19 cellular contexts compared by ENCODE assay signal in the genomic region with DNA sequence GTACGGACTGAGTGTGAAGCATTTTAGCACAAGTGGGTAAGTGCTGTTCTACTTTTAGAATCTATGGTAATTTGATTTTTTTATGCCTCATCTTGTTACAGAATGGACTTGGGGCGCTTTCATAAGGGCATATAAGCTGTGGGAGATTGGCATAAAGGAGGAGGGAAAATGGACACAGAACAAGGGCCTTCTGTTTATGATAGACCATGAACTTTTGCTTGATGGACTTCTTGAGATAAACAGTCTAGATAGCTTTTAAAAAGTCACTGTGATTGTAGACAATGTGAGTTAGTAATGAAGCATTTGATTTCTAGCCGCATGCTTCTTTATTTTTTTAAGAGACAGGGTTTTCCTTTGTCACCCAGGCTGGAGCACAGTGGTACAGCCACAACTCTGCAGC. TPM values are rescaled to one million over a fixed set of nuclear protein-coding genes. Genes with fewer than 3 reads are reported as not detected.
A peak's percentile ranks its signal among the peaks of the same experiment; 100 is the strongest.
DNase-seq lines count a peak whose midpoint lies in the region; ATAC-seq and TF ChIP-seq lines count a peak whose summit lies in the region.
"Had no signal": no experiment of that assay in that cellular context is flagged by ENCODE, and none has a peak within 500 bp of the region (broad histone marks: within the 10 kb centered on the region; RNA-seq: fewer than 3 reads in every experiment).

No MANE protein-coding gene starts in this region.

- peak overlapping the region; percentile 33 to 52 for H3K4me3 Mint-ChIP-seq in activated T-cell treated with anti-CD3 and anti-CD28 coated beads, Interleukin-2, amount 50 U/mL, for 72 hours
- H3K4me3 Mint-ChIP-seq in WTC11 (peak overlapping the region; percentile 48), endodermal cell (peak overlapping the region; percentile 90), progenitor cell of endocrine pancreas (ENCODE audit: low read depth) (peak overlapping the region; percentile 20)

- no peak overlapping the region for H2AFZ ChIP-seq in Karpas-422 (ENCODE audit: low read length)

- H3K4me1 ChIP-seq in endodermal cell (ENCODE audit: control insufficient read depth, insufficient read depth, low read length) (no peaks in the 10 kb centered on the region), Karpas-422 (ENCODE audit: low read length) (peaks cover 15% of the 10 kb centered on the region)

- H3K9me3 ChIP-seq in endodermal cell (ENCODE audit: control insufficient read depth, low read length) (no peaks in the 10 kb centered on the region), Karpas-422 (ENCODE audit: low read length) (no peaks in the 10 kb centered on the region)
- H3K9me3 ChIP-seq: esophagus squamous epithelium, heart left ventricle, mucosa of descending colon, psoas muscle, vagina had no signal

- H3K4me1 Mint-ChIP-seq in activated T-cell treated with anti-CD3 and anti-CD28 coated beads, Interleukin-2, amount 50 U/mL, for 72 hours (ENCODE audit: low read depth), result peaks cover 16% of the 10 kb centered on the region
- peaks cover 13% of the 10 kb centered on the region for H3K4me1 Mint-ChIP-seq in WTC11
- peaks cover 1% of the 10 kb centered on the region for H3K4me1 Mint-ChIP-seq in endodermal cell
- peaks cover 14% of the 10 kb centered on the region for H3K4me1 Mint-ChIP-seq in progenitor cell of endocrine pancreas (ENCODE audit: low read depth)

- no peaks in the 10 kb centered on the region for H3K9me3 Mint-ChIP-seq in activated T-cell treated with anti-CD3 and anti-CD28 coated beads, Interleukin-2, amount 50 U/mL, for 72 hours
- H3K9me3 Mint-ChIP-seq in WTC11 (no peaks in the 10 kb centered on the region), endodermal cell (peaks cover 2% of the 10 kb centered on the region), progenitor cell of endocrine pancreas (ENCODE audit: low read depth) (no peaks in the 10 kb centered on the region)

- H3K9me2 ChIP-seq in Karpas-422 (replicated peaks; ENCODE audit: insufficient read depth, low read length), result no peaks in the 10 kb centered on the region

- CTCF ChIA-PET in WTC11 (lab: Charles Lee), result interaction anchor here (1.5 to 2.9 kb wide), 3 partner anchors 31 to 138 kb away, joined by 3 to 19 read pairs (median 8); no protein-coding TSS in a partner anchor

- H4K20me1 ChIP-seq in Karpas-422 (ENCODE audit: insufficient read depth, low read depth, low read length), result no peaks in the 10 kb centered on the region

- H3K27me3 ChIP-seq in endodermal cell (ENCODE audit: control insufficient read depth, insufficient read depth, low read length, poor library complexity, severe bottlenecking) (no peaks in the 10 kb centered on the region), Karpas-422 (ENCODE audit: low read length) (no peaks in the 10 kb centered on the region)
- H3K27me3 ChIP-seq: esophagus squamous epithelium, heart left ventricle, vagina had no signal

- H3K36me3 Mint-ChIP-seq in activated T-cell treated with anti-CD3 and anti-CD28 coated beads, Interleukin-2, amount 50 U/mL, for 72 hours (ENCODE audit: insufficient read depth in 2 of 2), result no peaks in the 10 kb centered on the region
- H3K36me3 Mint-ChIP-seq in WTC11, result peaks cover 7% of the 10 kb centered on the region; the same call in 1 of the 2 replicates
- H3K36me3 Mint-ChIP-seq in endodermal cell (ENCODE audit: low read depth), result peaks cover 18% of the 10 kb centered on the region
- H3K36me3 Mint-ChIP-seq in progenitor cell of endocrine pancreas (ENCODE audit: insufficient read depth), result no peaks in the 10 kb centered on the region

- H3K9ac ChIP-seq in endodermal cell (ENCODE audit: extremely low read depth, low read length, poor library complexity, severe bottlenecking) (no peak overlapping the region), Karpas-422 (ENCODE audit: low read length) (no peak overlapping the region)

- TF ChIP-seq CTCF in WTC11 (IDR thresholded peaks at IDR 0.05), result no peak
- no peak for TF ChIP-seq CTCF in endodermal cell (conservative IDR thresholded peaks at IDR 0.05)
- TF ChIP-seq CTCF in progenitor cell of endocrine pancreas (IDR thresholded peaks at IDR 0.05; ENCODE audit: unreplicated experiment), result no peak

- H3K4me3 ChIP-seq in endodermal cell (ENCODE audit: low read length) (no peak overlapping the region), Karpas-422 (ENCODE audit: low read length) (no peak overlapping the region)
- H3K4me3 ChIP-seq: esophagus squamous epithelium, heart left ventricle, mucosa of descending colon, psoas muscle, vagina had no signal

- H3K27me3 Mint-ChIP-seq in activated T-cell treated with anti-CD3 and anti-CD28 coated beads, Interleukin-2, amount 50 U/mL, for 72 hours (ENCODE audit: low read depth), result no peaks in the 10 kb centered on the region
- H3K27me3 Mint-ChIP-seq in WTC11 (ENCODE audit: low read depth) (no peaks in the 10 kb centered on the region), endodermal cell (ENCODE audit: insufficient read depth) (no peaks in the 10 kb centered on the region), progenitor cell of endocrine pancreas (no peaks in the 10 kb centered on the region)

- no peak for DNase-seq in activated T-cell treated with anti-CD3 and anti-CD28 coated beads, Interleukin-2, amount 50 U/mL, for 72 hours
- DNase-seq in activated T-cell treated with anti-CD3 and anti-CD28 coated beads, Interleukin-2, amount 50 U/mL, for 48 hours, result no peak
- DNase-seq in WTC11 (ENCODE audit: low spot score) (no peak), endodermal cell (no peak), progenitor cell of endocrine pancreas (ENCODE audit: low spot score, unreplicated experiment) (no peak), NCI-H1436 treated with DMSO at 0.1 percent for 48 hours (lab: John Stamatoyannopoulos, UW) (no peak), Karpas-422 (no peak)
- DNase-seq in stimulated activated CD4-positive, alpha-beta T cell treated with anti-CD3 and anti-CD28 coated beads, Interleukin-12 subunit alpha, Interleukin-12 subunit beta, amount 100 ng/mL, for 4 hours, result no peak
- DNase-seq: esophagus squamous epithelium, GF-D8, heart left ventricle, IMR-90, mucosa of descending colon, NCI-H1105 treated with DMSO at 0.1 percent for 48 hours, NCI-H2171 treated with DMSO at 0.1 percent for 48 hours, psoas muscle, SW 1271 had no signal

- H3K36me3 ChIP-seq in endodermal cell (ENCODE audit: control insufficient read depth, insufficient read depth, low read length), result peaks cover 15% of the 10 kb centered on the region
- no peaks in the 10 kb centered on the region for H3K36me3 ChIP-seq in Karpas-422 (ENCODE audit: insufficient read depth, low read length)
- H3K36me3 ChIP-seq: vagina had no signal

- no peak overlapping the region for H3K27ac Mint-ChIP-seq in activated T-cell treated with anti-CD3 and anti-CD28 coated beads, Interleukin-2, amount 50 U/mL, for 72 hours
- H3K27ac Mint-ChIP-seq in WTC11, result peak overlapping the region; percentile 60; the same call in 1 of the 2 replicates
- H3K27ac Mint-ChIP-seq in endodermal cell, result no peak overlapping the region
- H3K27ac Mint-ChIP-seq in progenitor cell of endocrine pancreas, result peak overlapping the region; percentile 65

- 97 to 100% methylated on average over 3 of the region's 3 CpGs for WGBS in endodermal cell (ENCODE audit: insufficient coverage in 1 of 2, insufficient read length in 1 of 2), 2 experiments

- no peak overlapping the region for H3K27ac ChIP-seq in endodermal cell (ENCODE audit: low read depth, low read length)
- H3K27ac ChIP-seq in Karpas-422 (ENCODE audit: low read length), result no peak overlapping the region
- H3K27ac ChIP-seq: esophagus squamous epithelium, heart left ventricle, psoas muscle, RWPE1, vagina had no signal

- POLR2A ChIA-PET in WTC11 (lab: Charles Lee), result no interaction called here

- H3K79me2 ChIP-seq in Karpas-422 (ENCODE audit: low read length), result peaks cover 26% of the 10 kb centered on the region

- H3K4me2 ChIP-seq in Karpas-422 (ENCODE audit: low read depth, low read length, poor library complexity, severe bottlenecking), result no peak overlapping the region

- no peak for ATAC-seq in activated T-cell treated with anti-CD3 and anti-CD28 coated beads, Interleukin-2, amount 50 U/mL, for 72 hours (replicated peaks in 1 of 2)
- no peak for ATAC-seq in WTC11
- ATAC-seq: heart left ventricle, mucosa of descending colon, psoas muscle had no signal

RNA-seq across cellular contexts. Expression of gene ZSCAN21, which starts 2.0 kb away (rescaled TPM):
- total RNA-seq in activated T-cell treated with anti-CD3 and anti-CD28 coated beads, Interleukin-2, amount 50 U/mL, for 72 hours, result 10 to 100 TPM in 1 of 2 donors, 1 to 10 TPM in 1; 8.4 to 12.4 TPM
- total RNA-seq in WTC11 (2021) (25.5 to 27.2 TPM (median 26.2 TPM) in 3 replicates), endodermal cell (10 to 100 TPM; 22.7 to 25.1 TPM), progenitor cell of endocrine pancreas (20.7 and 22.8 TPM in 2 replicates)
- polyA plus RNA-seq in endodermal cell (2013, experiment 1 of 2), result 18.8 TPM
- polyA plus RNA-seq in endodermal cell (2013, experiment 2 of 2), result 16.1 TPM
- total RNA-seq in Karpas-422 (2014; rRNA removed; shearing (Covaris generic); ENCODE audit: low replicate concordance), result 6.1 and 16.6 TPM in 2 replicates

RNA-seq across cellular contexts. Expression of gene ZNF3, which starts 29.9 kb away (rescaled TPM):
- 10 to 100 TPM; 23.1 to 24.2 TPM for total RNA-seq in activated T-cell treated with anti-CD3 and anti-CD28 coated beads, Interleukin-2, amount 50 U/mL, for 72 hours
- total RNA-seq in WTC11 (2021), result 38.1 to 48.3 TPM (median 39.1 TPM) in 3 replicates
- 10 to 100 TPM; 32.8 to 39.9 TPM for total RNA-seq in endodermal cell
- 48.7 TPM for polyA plus RNA-seq in endodermal cell (2013, experiment 1 of 2)
- 43.7 TPM for polyA plus RNA-seq in endodermal cell (2013, experiment 2 of 2)
- total RNA-seq in progenitor cell of endocrine pancreas, result 91.8 and 95.1 TPM in 2 replicates
- total RNA-seq in Karpas-422 (2014; rRNA removed; shearing (Covaris generic); ENCODE audit: low replicate concordance), result 17.6 and 20.8 TPM in 2 replicates

RNA-seq across cellular contexts. Expression of gene ZKSCAN1, which starts 36.2 kb away (rescaled TPM):
- 10 to 100 TPM; 70.3 to 78.2 TPM for total RNA-seq in activated T-cell treated with anti-CD3 and anti-CD28 coated beads, Interleukin-2, amount 50 U/mL, for 72 hours
- 46.6 to 51.8 TPM (median 47.6 TPM) in 3 replicates for total RNA-seq in WTC11 (2021)
- total RNA-seq in endodermal cell, result 10 to 100 TPM; 57.1 to 68.0 TPM
- polyA plus RNA-seq in endodermal cell (2013, experiment 1 of 2), result 43.6 TPM
- polyA plus RNA-seq in endodermal cell (2013, experiment 2 of 2), result 42.6 TPM
- total RNA-seq in progenitor cell of endocrine pancreas, result 196 and 209 TPM in 2 replicates
- 21.3 and 22.1 TPM in 2 replicates for total RNA-seq in Karpas-422 (2014; rRNA removed; shearing (Covaris generic); ENCODE audit: low replicate concordance)

RNA-seq across cellular contexts. Expression of gene COPS6, which starts 37.2 kb away (rescaled TPM):
- total RNA-seq in activated T-cell treated with anti-CD3 and anti-CD28 coated beads, Interleukin-2, amount 50 U/mL, for 72 hours, result 10 to 100 TPM; 43.7 to 45.4 TPM
- 118 to 124 TPM (median 119 TPM) in 3 replicates for total RNA-seq in WTC11 (2021)
- 100 to 1,000 TPM; 109 to 121 TPM for total RNA-seq in endodermal cell
- polyA plus RNA-seq in endodermal cell (2013, experiment 1 of 2), result 105 TPM
- 104 TPM for polyA plus RNA-seq in endodermal cell (2013, experiment 2 of 2)
- total RNA-seq in progenitor cell of endocrine pancreas, result 110 and 113 TPM in 2 replicates
- total RNA-seq in Karpas-422 (2014; rRNA removed; shearing (Covaris generic); ENCODE audit: low replicate concordance), result 52.7 and 61.1 TPM in 2 replicates

RNA-seq across cellular contexts. Expression of gene MCM7, which starts 49.6 kb away (rescaled TPM):
- total RNA-seq in activated T-cell treated with anti-CD3 and anti-CD28 coated beads, Interleukin-2, amount 50 U/mL, for 72 hours, result 100 to 1,000 TPM; 270 to 332 TPM
- total RNA-seq in WTC11 (2021), result 306 to 351 TPM (median 315 TPM) in 3 replicates
- total RNA-seq in endodermal cell, result 100 to 1,000 TPM; 219 to 242 TPM
- polyA plus RNA-seq in endodermal cell (2013, experiment 1 of 2), result 247 TPM
- polyA plus RNA-seq in endodermal cell (2013, experiment 2 of 2), result 223 TPM
- 212 and 224 TPM in 2 replicates for total RNA-seq in progenitor cell of endocrine pancreas
- total RNA-seq in Karpas-422 (2014; rRNA removed; shearing (Covaris generic); ENCODE audit: low replicate concordance), result 109 and 175 TPM in 2 replicates

Comparison
In these comparisons a context has a peak if more than half of its experiments do, and no peak if none do; other contexts are left out.
1. H3K27ac Mint-ChIP-seq: peak in WTC11 (single experiment) and progenitor cell of endocrine pancreas (single experiment); none in activated T-cell treated with anti-CD3 and anti-CD28 coated beads, Interleukin-2, amount 50 U/mL, for 72 hours (single experiment) and endodermal cell (single experiment).
2. H3K4me3 Mint-ChIP-seq: peak in every context shown above with its lines; median percentile 90 in endodermal cell; 48 in WTC11; 42 in activated T-cell treated with anti-CD3 and anti-CD28 coated beads, Interleukin-2, amount 50 U/mL, for 72 hours; 20 in progenitor cell of endocrine pancreas.